8 cellular contexts compared by ENCODE assay signal in genomic region chr4:158729716-158730559, GRCh38. TPM values are rescaled to one million over a fixed set of nuclear protein-coding genes. Genes with fewer than 3 reads are reported as not detected.
A peak's percentile ranks its signal among the peaks of the same experiment; 100 is the strongest.
DNase-seq lines count a peak whose midpoint lies in the region; ATAC-seq and TF ChIP-seq lines count a peak whose summit lies in the region.

No MANE protein-coding gene starts in this region.

- H3K4me1 ChIP-seq in Caco-2 (no peaks in the 10 kb centered on the region), OCI-LY1 (ENCODE audit: insufficient read depth, low read length, severe bottlenecking) (no peaks in the 10 kb centered on the region), neuronal stem cell (ENCODE audit: control insufficient read depth in 2 of 2, insufficient read depth in 1 of 2, low read depth in 1 of 2, low read length in 2 of 2) (peaks cover 2 to 7% of the 10 kb centered on the region in 2 donors)

- no peak overlapping the region for H3K4ac ChIP-seq in neuronal stem cell (ENCODE audit: low read length)

- H3K79me2 ChIP-seq in OCI-LY1 (ENCODE audit: insufficient read depth, low read length), result no peaks in the 10 kb centered on the region

- H3K9me3 Mint-ChIP-seq in Caco-2 (ENCODE audit: unreplicated experiment), result no peaks in the 10 kb centered on the region
- H3K9me3 Mint-ChIP-seq in activated T-cell treated with anti-CD3 and anti-CD28 coated beads, Interleukin-2, amount 50 U/mL, for 4 hours, result no peaks in the 10 kb centered on the region

- H2BK12ac ChIP-seq in neuronal stem cell (ENCODE audit: low read length), result no peak overlapping the region

- H3K18ac ChIP-seq in neuronal stem cell (ENCODE audit: low read length), result no peak overlapping the region

- DNase-seq in Caco-2, result peak; percentile 63 to 66
- DNase-seq in activated T-cell treated with anti-CD3 and anti-CD28 coated beads, Interleukin-2, amount 50 U/mL, for 4 hours, result peak; percentile 32
- DNase-seq in fibroblast of pulmonary artery (ENCODE audit: low read depth), result peak; percentile 80
- DNase-seq in neuronal stem cell (ENCODE audit: low spot score), result peak; percentile 15

- ATAC-seq in GM19351 (IDR thresholded peaks at IDR 0.05; ENCODE audit: unreplicated experiment) (peak; percentile 91), HG03520 (IDR thresholded peaks at IDR 0.05; ENCODE audit: unreplicated experiment) (peak; percentile 92), HG03045 (IDR thresholded peaks at IDR 0.05; ENCODE audit: unreplicated experiment) (no peak)
- peak; percentile 82 to 87 for ATAC-seq in activated T-cell treated with anti-CD3 and anti-CD28 coated beads, Interleukin-2, amount 50 U/mL, for 4 hours

- H3K27me3 ChIP-seq in Caco-2 (replicated peaks; ENCODE audit: control insufficient read depth, insufficient read depth, low read length) (no peaks in the 10 kb centered on the region), OCI-LY1 (ENCODE audit: insufficient read depth, low read length) (no peaks in the 10 kb centered on the region), neuronal stem cell (ENCODE audit: control insufficient read depth in 3 of 3, insufficient read depth in 3 of 3, low read depth in 1 of 3, low read length in 3 of 3) (no peaks in the 10 kb centered on the region)

- CTCF ChIA-PET in Caco-2 (lab: Charles Lee), result interaction anchor here (0.7 to 1.3 kb wide), 3 partner anchors 76 to 122 kb away, joined by 3 to 4 read pairs (median 3); no protein-coding TSS in a partner anchor

- H3K9me2 ChIP-seq in OCI-LY1 (ENCODE audit: low read depth, low read length), result no peaks in the 10 kb centered on the region

- no peaks in the 10 kb centered on the region for H3K79me1 ChIP-seq in neuronal stem cell (ENCODE audit: low read depth, low read length)

- no CpG with 5 or more reads among the region's 5 CpGs for whole genome bisulfite sequencing in neuronal stem cell (ENCODE audit: extremely low coverage in 2 of 2, insufficient read length in 2 of 2, insufficient replicate concordance in 1 of 2), 2 donors

- H3K4me2 ChIP-seq in OCI-LY1 (ENCODE audit: low read length) (no peak overlapping the region), neuronal stem cell (ENCODE audit: insufficient read depth, low read length, poor library complexity, severe bottlenecking) (no peak overlapping the region)

- BruUV-seq in Caco-2 (replicated peaks; lab: Mats Ljungman, UMichigan), result no TSS peak

- no peak overlapping the region for H3K4me3 ChIP-seq in Caco-2 (ENCODE audit: low read depth, low read length)
- H3K4me3 ChIP-seq in OCI-LY1 (ENCODE audit: low read depth, low read length, poor library complexity, severe bottlenecking), result no peak overlapping the region
- no peak overlapping the region for H3K4me3 ChIP-seq in fibroblast of pulmonary artery (replicated peaks; ENCODE audit: low read depth, low read length)
- no peak overlapping the region for H3K4me3 ChIP-seq in neuronal stem cell (ENCODE audit: low read length in 2 of 2)

- H3K4me3 Mint-ChIP-seq in Caco-2 (ENCODE audit: unreplicated experiment), result no peak overlapping the region
- H3K4me3 Mint-ChIP-seq in activated T-cell treated with anti-CD3 and anti-CD28 coated beads, Interleukin-2, amount 50 U/mL, for 4 hours, result no peak overlapping the region

- H2BK120ac ChIP-seq in neuronal stem cell (ENCODE audit: low read depth, low read length), result no peak overlapping the region

- no peaks in the 10 kb centered on the region for H3F3A ChIP-seq in OCI-LY1 (ENCODE audit: insufficient read depth, low read length)

- H3K23ac ChIP-seq in neuronal stem cell (ENCODE audit: low read depth, low read length, poor library complexity), result no peak overlapping the region

- H4K91ac ChIP-seq in neuronal stem cell (ENCODE audit: low read depth, low read length, poor library complexity), result no peak overlapping the region

- no peak overlapping the region for H2BK15ac ChIP-seq in neuronal stem cell (ENCODE audit: low read length)

- H2AK5ac ChIP-seq in neuronal stem cell (ENCODE audit: low read depth, low read length), result no peak overlapping the region

- intact Hi-C loops in Caco-2 (cut with micrococcal nuclease; ENCODE audit: unreplicated experiment), result loop anchor here (1.0 to 5.0 kb wide), 5 partner anchors 38 to 473 kb away; no protein-coding TSS in a partner anchor

- H4K8ac ChIP-seq in neuronal stem cell (ENCODE audit: low read depth, low read length), result no peak overlapping the region

- no peak overlapping the region for H2BK5ac ChIP-seq in neuronal stem cell (ENCODE audit: low read length)

- H3K4me1 Mint-ChIP-seq in Caco-2 (ENCODE audit: low read depth, unreplicated experiment), result peaks cover 6% of the 10 kb centered on the region
- peaks cover 6% of the 10 kb centered on the region for H3K4me1 Mint-ChIP-seq in activated T-cell treated with anti-CD3 and anti-CD28 coated beads, Interleukin-2, amount 50 U/mL, for 4 hours (ENCODE audit: low read depth)

- H3K36me3 Mint-ChIP-seq in Caco-2 (ENCODE audit: insufficient read depth, unreplicated experiment), result no peaks in the 10 kb centered on the region
- no peaks in the 10 kb centered on the region for H3K36me3 Mint-ChIP-seq in activated T-cell treated with anti-CD3 and anti-CD28 coated beads, Interleukin-2, amount 50 U/mL, for 4 hours (ENCODE audit: insufficient read depth)

- POLR2A ChIA-PET in Caco-2 (lab: Charles Lee), result no interaction called here

- no peak overlapping the region for H3K14ac ChIP-seq in neuronal stem cell (ENCODE audit: low read length)

- TF ChIP-seq CTCF in Caco-2 (IDR thresholded peaks at IDR 0.05; ENCODE audit: insufficient read depth in 1 of 2, low read depth in 1 of 2, low read length in 1 of 2, severe bottlenecking in 1 of 2, unreplicated experiment in 1 of 2) (peak; percentile 65 to 78), OCI-LY1 (IDR thresholded peaks at IDR 0.05; ENCODE audit: low read length) (peak; percentile 73), fibroblast of pulmonary artery (IDR thresholded peaks at IDR 0.05; ENCODE audit: low read length, missing control alignments) (peak; percentile 91)

- H3K27ac Mint-ChIP-seq in Caco-2 (ENCODE audit: unreplicated experiment), result no peak overlapping the region

- H3K27ac ChIP-seq in OCI-LY1 (ENCODE audit: low read depth, low read length, poor library complexity, severe bottlenecking) (no peak overlapping the region), neuronal stem cell (replicated peaks; ENCODE audit: low read length) (no peak overlapping the region)

- no peak overlapping the region for H2AFZ ChIP-seq in OCI-LY1 (ENCODE audit: low read length)
- peak overlapping the region; percentile 85 for H2AFZ ChIP-seq in neuronal stem cell (ENCODE audit: low read length)

- no peaks in the 10 kb centered on the region for H4K20me1 ChIP-seq in OCI-LY1 (ENCODE audit: insufficient read depth, low read length)

- H3K36me3 ChIP-seq in Caco-2 (ENCODE audit: control insufficient read depth, insufficient read depth, low read length) (no peaks in the 10 kb centered on the region), OCI-LY1 (ENCODE audit: insufficient read depth, low read length) (no peaks in the 10 kb centered on the region), neuronal stem cell (replicated peaks in 1 of 2; ENCODE audit: control insufficient read depth in 2 of 2, insufficient read depth in 2 of 2, low read length in 2 of 2) (no peaks in the 10 kb centered on the region)

- H3K27me3 Mint-ChIP-seq in Caco-2 (ENCODE audit: insufficient read depth, unreplicated experiment), result peaks cover 6% of the 10 kb centered on the region
- peaks cover 42% of the 10 kb centered on the region for H3K27me3 Mint-ChIP-seq in activated T-cell treated with anti-CD3 and anti-CD28 coated beads, Interleukin-2, amount 50 U/mL, for 4 hours (ENCODE audit: low read depth)

- H3K9me3 ChIP-seq in Caco-2 (no peaks in the 10 kb centered on the region), OCI-LY1 (ENCODE audit: low read length) (no peaks in the 10 kb centered on the region), neuronal stem cell (replicated peaks in 1 of 2; ENCODE audit: control insufficient read depth in 2 of 2, insufficient read depth in 1 of 2, low read depth in 1 of 2, low read length in 2 of 2) (no peaks in the 10 kb centered on the region)

- no peak overlapping the region for H3K9ac ChIP-seq in OCI-LY1 (ENCODE audit: low read length)
- no peak overlapping the region for H3K9ac ChIP-seq in neuronal stem cell (ENCODE audit: low read depth, low read length, poor library complexity)

RNA-seq across cellular contexts. Expression of gene PPID, which starts 6.7 kb away (rescaled TPM):
- total RNA-seq in Caco-2 (2022), result 50.9 and 57.2 TPM in 2 replicates
- total RNA-seq in activated T-cell treated with anti-CD3 and anti-CD28 coated beads, Interleukin-2, amount 50 U/mL, for 4 hours, result 10 to 100 TPM; 56.0 to 65.6 (median 63.0) TPM
- 48.1 TPM for polyA plus RNA-seq in neuronal stem cell (2013, experiment 1 of 2)
- polyA plus RNA-seq in neuronal stem cell (2013, experiment 2 of 2), result 45.4 TPM

RNA-seq across cellular contexts. Expression of gene FNIP2, which starts 38.9 kb away (rescaled TPM):
- 12.4 and 15.8 TPM in 2 replicates for total RNA-seq in Caco-2 (2022)
- total RNA-seq in activated T-cell treated with anti-CD3 and anti-CD28 coated beads, Interleukin-2, amount 50 U/mL, for 4 hours, result 10 to 100 TPM in 2 of 3 donors, 1 to 10 TPM in 1; 9.0 to 13.0 (median 10.6) TPM
- 5.8 TPM for polyA plus RNA-seq in neuronal stem cell (2013, experiment 1 of 2)
- polyA plus RNA-seq in neuronal stem cell (2013, experiment 2 of 2), result 6.0 TPM

RNA-seq across cellular contexts. Expression of gene ETFDH, which starts 57.8 kb away (rescaled TPM):
- 5.8 and 6.4 TPM in 2 replicates for total RNA-seq in Caco-2 (2022)
- total RNA-seq in activated T-cell treated with anti-CD3 and anti-CD28 coated beads, Interleukin-2, amount 50 U/mL, for 4 hours, result 10 to 100 TPM; 13.7 to 20.1 (median 15.4) TPM
- polyA plus RNA-seq in neuronal stem cell (2013, experiment 1 of 2), result 11.8 TPM
- polyA plus RNA-seq in neuronal stem cell (2013, experiment 2 of 2), result 12.8 TPM

RNA-seq across cellular contexts. Expression of gene C4orf46, which starts 58.3 kb away (rescaled TPM):
- 16.7 and 17.4 TPM in 2 replicates for total RNA-seq in Caco-2 (2022)
- 10 to 100 TPM; 12.5 to 13.0 (median 12.7) TPM for total RNA-seq in activated T-cell treated with anti-CD3 and anti-CD28 coated beads, Interleukin-2, amount 50 U/mL, for 4 hours
- polyA plus RNA-seq in neuronal stem cell (2013, experiment 1 of 2), result 32.6 TPM
- polyA plus RNA-seq in neuronal stem cell (2013, experiment 2 of 2), result 33.7 TPM

Comparison
In these comparisons a context has a peak if more than half of its experiments do, and no peak if none do; other contexts are left out.
1. DNase-seq: peak in every context shown above with its lines; median percentile 80 in fibroblast of pulmonary artery; 64 in Caco-2; 32 in activated T-cell treated with anti-CD3 and anti-CD28 coated beads, Interleukin-2, amount 50 U/mL, for 4 hours; 15 in neuronal stem cell.